ENCODE assay signal across 36 cellular contexts in genomic region chr16:72835041-72835440, GRCh38.
"Had no signal": no experiment of that assay in that cellular context is flagged by ENCODE, and none has a peak within 500 bp of the region (broad histone marks: within the 10 kb centered on the region; RNA-seq: fewer than 3 reads in every experiment).

No MANE protein-coding gene starts in this region.

- H3K4me2 ChIP-seq: KMS-11, SK-N-SH had no signal

- H3K36me3 ChIP-seq: brain microvascular endothelial cell, Peyer's patch, SJSA1 had no signal

- H3K4me3 ChIP-seq: Peyer's patch, SJSA1 had no signal

- H3K27me3 Mint-ChIP-seq: activated B cell treated with CpG ODN at 0.5 μM for 24 hours; activated naive CD8-positive, alpha-beta T cell; central memory CD8-positive, alpha-beta T cell had no signal

- H3K4me3 Mint-ChIP-seq: activated B cell treated with CpG ODN at 0.5 μM for 24 hours; activated CD4-positive, alpha-beta memory T cell treated with anti-CD3 and anti-CD28 coated beads, Interleukin-2, amount 10 ng/mL, durations not matched to agents 7 days and 5 days; activated CD8-positive, alpha-beta memory T cell treated with anti-CD3 and anti-CD28 coated beads, Interleukin-2, amount 10 ng/mL, durations not matched to agents 7 days and 5 days; activated naive CD4-positive, alpha-beta T cell treated with anti-CD3 and anti-CD28 coated beads, Interleukin-2, amount 10 ng/mL, durations not matched to agents 7 days and 5 days; activated naive CD8-positive, alpha-beta T cell; activated naive CD8-positive, alpha-beta T cell treated with anti-CD3 and anti-CD28 coated beads, Interleukin-2, amount 50 U/mL, for 24 hours; central memory CD8-positive, alpha-beta T cell had no signal

- H3K4me1 Mint-ChIP-seq: central memory CD8-positive, alpha-beta T cell had no signal

- H3K27ac ChIP-seq: brain microvascular endothelial cell, KMS-11, Peyer's patch, SJSA1 had no signal

- H3K9me3 Mint-ChIP-seq: activated B cell treated with CpG ODN at 0.5 μM for 24 hours; activated CD4-positive, alpha-beta memory T cell treated with anti-CD3 and anti-CD28 coated beads, Interleukin-2, amount 10 ng/mL, durations not matched to agents 7 days and 5 days; activated naive CD4-positive, alpha-beta T cell treated with anti-CD3 and anti-CD28 coated beads, Interleukin-2, amount 10 ng/mL, durations not matched to agents 7 days and 5 days; activated naive CD8-positive, alpha-beta T cell treated with anti-CD3 and anti-CD28 coated beads, Interleukin-2, amount 50 U/mL, for 24 hours; central memory CD8-positive, alpha-beta T cell had no signal

- H3K9ac ChIP-seq: KMS-11, SK-N-SH had no signal

- H3K9me3 ChIP-seq: Peyer's patch, SJSA1, SK-N-SH had no signal

- DNase-seq: activated B cell treated with CpG ODN at 0.5 μM for 24 hours; activated CD4-positive, alpha-beta memory T cell treated with anti-CD3 and anti-CD28 coated beads, Interleukin-2, amount 10 ng/mL, durations not matched to agents 7 days and 5 days; activated CD4-positive, alpha-beta T cell treated with anti-CD3 and anti-CD28 coated beads for 4 hours; activated CD4-positive, alpha-beta T cell treated with anti-CD3 and anti-CD28 coated beads, Interleukin-2, amount 50 U/mL, for 1 hour; activated CD4-positive, CD25-positive, alpha-beta regulatory T cell treated with anti-CD3 and anti-CD28 coated beads, Interleukin-2, amount 50 U/mL, for 72 hours; activated CD8-positive, alpha-beta memory T cell treated with anti-CD3 and anti-CD28 coated beads for 24 hours; activated CD8-positive, alpha-beta memory T cell treated with anti-CD3 and anti-CD28 coated beads, Interleukin-2, amount 10 ng/mL, durations not matched to agents 7 days and 5 days; activated CD8-positive, alpha-beta memory T cell treated with anti-CD3 and anti-CD28 coated beads, Interleukin-2, amount 50 U/mL, for 48 hours; activated effector memory CD4-positive, alpha-beta T cell treated with Interleukin-2 at 50 U/mL for 16 hours; activated naive CD4-positive, alpha-beta T cell treated with anti-CD3 and anti-CD28 coated beads, Interleukin-2, amount 10 ng/mL, durations not matched to agents 7 days and 5 days; activated naive CD8-positive, alpha-beta T cell treated with anti-CD3 and anti-CD28 coated beads, Interleukin-2, amount 50 U/mL, for 24 hours; activated T-cell treated with anti-CD3 and anti-CD28 coated beads, Interleukin-2, amount 50 U/mL, for 48 hours; brain microvascular endothelial cell; MM.1S; MV-4-11; NCI-H1092; NCI-H146; NCI-H187; NCI-H2029 treated with DMSO at 0.1 percent for 48 hours; NCI-H2171; NCI-H510A; NCI-H748 treated with DMSO at 0.1 percent for 48 hours; NK-92 treated with Interleukin-12 subunit alpha and Interleukin-12 subunit beta, amount 100 ng/mL, for 24 hours; PC-3; Peyer's patch; RPMI8226; SHP77 treated with DMSO at 0.1 percent for 48 hours; SK-N-SH; SW 1271; T-helper 1 cell; T-helper 2 cell; T-helper 9 cell had no signal

- H3K36me3 Mint-ChIP-seq: activated CD8-positive, alpha-beta memory T cell treated with anti-CD3 and anti-CD28 coated beads, Interleukin-2, amount 10 ng/mL, durations not matched to agents 7 days and 5 days; activated naive CD4-positive, alpha-beta T cell treated with anti-CD3 and anti-CD28 coated beads, Interleukin-2, amount 10 ng/mL, durations not matched to agents 7 days and 5 days; activated naive CD8-positive, alpha-beta T cell had no signal

- H3K27me3 ChIP-seq: brain microvascular endothelial cell, Peyer's patch, SJSA1 had no signal

- H3K27ac Mint-ChIP-seq: activated B cell treated with CpG ODN at 0.5 μM for 24 hours; activated CD4-positive, alpha-beta memory T cell treated with anti-CD3 and anti-CD28 coated beads, Interleukin-2, amount 10 ng/mL, durations not matched to agents 7 days and 5 days; activated CD8-positive, alpha-beta memory T cell treated with anti-CD3 and anti-CD28 coated beads, Interleukin-2, amount 10 ng/mL, durations not matched to agents 7 days and 5 days; activated naive CD4-positive, alpha-beta T cell treated with anti-CD3 and anti-CD28 coated beads, Interleukin-2, amount 10 ng/mL, durations not matched to agents 7 days and 5 days; activated naive CD8-positive, alpha-beta T cell; activated naive CD8-positive, alpha-beta T cell treated with anti-CD3 and anti-CD28 coated beads, Interleukin-2, amount 50 U/mL, for 24 hours had no signal
